8 cellular contexts compared by ENCODE assay signal in the genomic region with DNA sequence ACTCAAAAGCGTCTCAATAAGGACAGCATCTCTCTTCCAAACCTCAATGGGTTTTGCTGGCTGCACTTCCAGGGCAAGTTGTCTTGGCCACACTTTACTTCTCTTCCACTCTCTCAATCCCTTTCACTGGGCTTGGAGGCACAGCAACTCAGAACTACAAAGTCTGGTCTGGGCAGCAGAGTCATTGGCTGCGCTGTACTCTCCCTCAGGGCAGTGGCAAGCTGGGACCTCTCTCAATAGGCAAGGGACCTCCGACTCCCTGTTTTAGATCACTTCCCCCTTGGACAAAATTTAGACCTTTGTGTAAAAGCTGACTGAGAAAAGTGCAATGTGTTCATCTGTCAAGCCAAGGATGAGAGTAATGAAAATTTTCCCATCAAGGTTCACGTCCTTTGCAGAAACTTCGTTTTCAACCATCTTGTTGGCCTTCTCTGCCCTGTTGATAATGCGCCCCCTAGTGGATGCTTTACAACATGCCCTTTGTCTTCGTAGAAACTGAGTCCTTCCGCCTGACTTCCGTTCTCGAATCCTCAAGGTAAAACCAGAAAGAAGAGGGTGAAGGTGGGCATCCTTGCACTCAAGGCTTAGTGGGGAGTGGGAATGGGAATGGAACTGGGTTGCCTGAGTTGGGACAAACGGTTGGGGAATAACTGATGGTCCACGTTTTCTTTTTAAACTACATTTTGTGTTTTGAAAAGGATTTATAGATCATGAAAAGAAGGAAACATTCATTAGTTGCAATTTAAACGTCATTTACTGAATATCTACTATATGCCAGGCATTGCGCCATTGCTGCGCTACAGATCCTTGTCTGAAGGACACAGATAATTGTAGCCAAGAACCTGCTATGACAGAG.
DNase-seq lines count a peak whose midpoint lies in the region; ATAC-seq and TF ChIP-seq lines count a peak whose summit lies in the region.

No MANE protein-coding gene starts in this region.

- H3K36me3 ChIP-seq in RWPE2 (ENCODE audit: low read depth) (no peaks in the 10 kb centered on the region), body of pancreas (replicated peaks in 1 of 2; ENCODE audit: insufficient read depth in 1 of 2, low read depth in 2 of 2) (no peaks in the 10 kb centered on the region)

- ATAC-seq in RWPE2 (ENCODE audit: low read depth) (no peak), body of pancreas (no peak), HG03039 (IDR thresholded peaks at IDR 0.05; ENCODE audit: unreplicated experiment) (no peak)

- no peak for TF ChIP-seq POLR2A in body of pancreas (IDR thresholded peaks at IDR 0.05)

- DNase-seq in EL, result peak; percentile 53
- peak; percentile 66 to 81 for DNase-seq in Kasumi-1 (lab: John Stamatoyannopoulos, UW)
- no peak for DNase-seq in RWPE2 (ENCODE audit: low spot score)
- peak in 3 of 4 donors; percentile 18 to 48 (median 33) for DNase-seq in body of pancreas
- peak; percentile 80 for DNase-seq in left kidney (ENCODE audit: low read depth, low spot score)
- DNase-seq in stimulated activated naive CD4-positive, alpha-beta T cell (lab: John Stamatoyannopoulos, UW), result peak in 5 of 6 experiments; percentile 7 to 67 (median 24)
- DNase-seq in amniotic stem cell (lab: John Stamatoyannopoulos, UW), result no peak

- H3K27ac ChIP-seq in RWPE2 (ENCODE audit: poor library complexity, severe bottlenecking) (no peak overlapping the region), body of pancreas (peak overlapping the region in 2 of 4 donors; percentile 60 to 72)

- peak; percentile 68 for TF ChIP-seq CTCF in RWPE2 (IDR thresholded peaks at IDR 0.05; ENCODE audit: poor library complexity, severe bottlenecking)
- TF ChIP-seq CTCF in body of pancreas (IDR thresholded peaks at IDR 0.05), result peak in 6 of 7 experiments; percentile 34 to 62 (median 42)

- 56 to 60% methylated on average over 15 of the region's 15 CpGs for WGBS in body of pancreas, 2 donors

- H3K4me3 ChIP-seq in RWPE2 (ENCODE audit: severe bottlenecking) (no peak overlapping the region), body of pancreas (no peak overlapping the region)

- H3K4me1 ChIP-seq in RWPE2 (ENCODE audit: insufficient read depth, poor library complexity, severe bottlenecking) (peaks cover 24% of the 10 kb centered on the region), body of pancreas (peaks cover 46% of the 10 kb centered on the region)

- H3K27me3 ChIP-seq in RWPE2 (ENCODE audit: insufficient read depth, poor library complexity, severe bottlenecking) (no peaks in the 10 kb centered on the region), body of pancreas (no peaks in the 10 kb centered on the region)

- no peaks in the 10 kb centered on the region for H3K9me3 ChIP-seq in RWPE2 (ENCODE audit: severe bottlenecking)
- H3K9me3 ChIP-seq in body of pancreas, result no peaks in the 10 kb centered on the region

- intact Hi-C loops in body of pancreas (cut with DNase I), result no loop called here

Comparison
In these comparisons a context has a peak if more than half of its experiments do, and no peak if none do; other contexts are left out.
1. DNase-seq: peak in EL (single experiment), Kasumi-1 (2 of 2), body of pancreas (3 of 4), left kidney (single experiment) and stimulated activated naive CD4-positive, alpha-beta T cell (5 of 6); none in RWPE2 (single experiment) and amniotic stem cell (single experiment).